Comparison of ENCODE assay signal across 9 cellular contexts in the genomic region with DNA sequence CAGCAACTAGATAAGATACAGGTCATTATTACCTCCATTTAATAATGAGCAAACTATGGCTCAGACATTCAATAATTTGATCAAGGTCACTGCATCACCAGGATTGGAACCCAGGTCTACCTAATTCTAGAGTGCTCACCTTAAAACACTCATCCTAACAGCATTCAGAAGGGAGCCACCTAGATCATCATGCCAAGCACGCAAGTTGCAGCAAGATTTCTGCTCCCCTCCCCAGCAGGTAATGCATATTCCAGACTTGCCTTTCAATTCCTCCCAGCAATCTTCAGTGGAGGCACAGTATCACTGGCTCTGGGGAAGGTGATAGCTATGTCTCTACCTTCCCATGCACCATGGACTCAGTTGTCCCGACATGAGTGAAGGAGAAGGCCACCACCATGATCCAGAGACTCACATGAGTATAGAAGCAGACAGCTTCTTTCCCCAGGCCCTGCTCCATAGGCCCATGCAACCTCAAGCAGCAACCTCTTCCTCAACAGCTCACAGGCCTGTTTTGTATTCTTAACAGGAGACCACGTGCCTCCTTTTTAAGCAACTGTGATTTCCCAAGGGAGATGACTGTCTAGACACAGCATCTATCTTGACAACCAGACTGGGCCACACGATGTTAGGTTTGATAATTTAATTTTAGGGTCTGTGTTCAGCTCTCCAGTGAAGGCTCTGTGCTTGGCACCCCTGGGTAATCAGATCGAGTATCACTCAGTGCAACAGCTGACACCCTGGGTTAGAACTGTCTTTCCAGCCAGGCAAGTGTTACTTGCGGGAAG. TPM values are rescaled to one million over a fixed set of nuclear protein-coding genes. Genes with fewer than 3 reads are reported as not detected.
DNase-seq lines count a peak whose midpoint lies in the region; ATAC-seq, FAIRE-seq and TF ChIP-seq lines count a peak whose summit lies in the region.
"Had no signal": no experiment of that assay in that cellular context is flagged by ENCODE, and none has a peak within 500 bp of the region (broad histone marks: within the 10 kb centered on the region; RNA-seq: fewer than 3 reads in every experiment).

No MANE protein-coding gene starts in this region.

- H3K4me1 ChIP-seq in RWPE2 (ENCODE audit: insufficient read depth, poor library complexity, severe bottlenecking) (peaks cover 21% of the 10 kb centered on the region), cardiac muscle cell (ENCODE audit: low read depth) (peaks cover 17% of the 10 kb centered on the region)

- no peak overlapping the region for H3K27ac Mint-ChIP-seq in stimulated activated naive CD8-positive, alpha-beta T cell treated with anti-CD3 and anti-CD28 coated beads, Interleukin-15, amount 100 ng/mL, for 72 hours
- no peak overlapping the region for H3K27ac Mint-ChIP-seq in HFFc6

- peaks cover 48% of the 10 kb centered on the region for H3K4me1 Mint-ChIP-seq in stimulated activated naive CD8-positive, alpha-beta T cell treated with anti-CD3 and anti-CD28 coated beads, Interleukin-15, amount 100 ng/mL, for 72 hours
- H3K4me1 Mint-ChIP-seq in HFFc6 (ENCODE audit: low read depth) = peaks cover 71% of the 10 kb centered on the region

- H3K9me3 Mint-ChIP-seq in stimulated activated naive CD8-positive, alpha-beta T cell treated with anti-CD3 and anti-CD28 coated beads, Interleukin-15, amount 100 ng/mL, for 72 hours = peaks cover 9 to 13% of the 10 kb centered on the region in 2 donors
- H3K9me3 Mint-ChIP-seq in HFFc6 = no peaks in the 10 kb centered on the region

- DNase-seq in stimulated activated naive CD8-positive, alpha-beta T cell treated with anti-CD3 and anti-CD28 coated beads, Interleukin-15, Interleukin-2, amounts not matched to agents 100 U/mL and 50 U/mL, for 24 hours = no peak
- DNase-seq in stimulated activated naive CD8-positive, alpha-beta T cell treated with anti-CD3 and anti-CD28 coated beads, Interleukin-15, amount 100 ng/mL, for 72 hours = no peak
- DNase-seq in RWPE2 (ENCODE audit: low spot score) = no peak
- peak in 1 of 2 donors; percentile 49 for DNase-seq in cardiac muscle cell (ENCODE audit: low read depth in 1 of 2, low spot score in 1 of 2)
- DNase-seq in stimulated activated CD4-positive, alpha-beta T cell treated with anti-CD3 and anti-CD28 coated beads, Interleukin-15, amount 100 ng/mL, for 24 hours = no peak
- no peak for DNase-seq in HPDE6-E6E7 (ENCODE audit: extremely low spot score)
- DNase-seq in HTR-8/SVneo (ENCODE audit: insufficient read length, low spot score) = no peak
- DNase-seq in HFFc6 = no peak
- DNase-seq: kidney had no signal

- no peak for FAIRE-seq in HTR-8/SVneo (lab: Jason Lieb, UNC)
- FAIRE-seq: kidney had no signal

- H3K36me3 Mint-ChIP-seq in HFFc6 (ENCODE audit: low read depth) = peaks cover 20% of the 10 kb centered on the region

- H3K9me3 ChIP-seq in RWPE2 (ENCODE audit: severe bottlenecking) (no peaks in the 10 kb centered on the region), cardiac muscle cell (ENCODE audit: low read depth) (no peaks in the 10 kb centered on the region)

- peak overlapping the region; percentile 53 for H3K27ac ChIP-seq in RWPE2 (ENCODE audit: poor library complexity, severe bottlenecking)
- H3K27ac ChIP-seq in cardiac muscle cell = peak overlapping the region; percentile 43

- no peak overlapping the region for H3K4me3 Mint-ChIP-seq in stimulated activated naive CD8-positive, alpha-beta T cell treated with anti-CD3 and anti-CD28 coated beads, Interleukin-15, amount 100 ng/mL, for 72 hours
- H3K4me3 Mint-ChIP-seq in HFFc6 = no peak overlapping the region

- TF ChIP-seq CTCF in RWPE2 (IDR thresholded peaks at IDR 0.05; ENCODE audit: poor library complexity, severe bottlenecking) (no peak), cardiac muscle cell (IDR thresholded peaks at IDR 0.05; ENCODE audit: low read depth, low read length) (no peak), HFFc6 (IDR thresholded peaks at IDR 0.05) (no peak)

- no peak overlapping the region for H3K4me3 ChIP-seq in RWPE2 (ENCODE audit: severe bottlenecking)
- H3K4me3 ChIP-seq in cardiac muscle cell = no peak overlapping the region

- peak; percentile 23 for ATAC-seq in stimulated activated naive CD8-positive, alpha-beta T cell treated with anti-CD3 and anti-CD28 coated beads, Interleukin-15, Interleukin-2, amounts not matched to agents 100 U/mL and 50 U/mL, for 24 hours
- no peak for ATAC-seq in stimulated activated naive CD8-positive, alpha-beta T cell treated with anti-CD3 and anti-CD28 coated beads, Interleukin-15, amount 100 ng/mL, for 72 hours
- peak; percentile 26; the same call in 1 of the 3 replicates for ATAC-seq in RWPE2 (ENCODE audit: low read depth)

- no peaks in the 10 kb centered on the region for H3K27me3 Mint-ChIP-seq in stimulated activated naive CD8-positive, alpha-beta T cell treated with anti-CD3 and anti-CD28 coated beads, Interleukin-15, amount 100 ng/mL, for 72 hours
- H3K27me3 Mint-ChIP-seq in HFFc6 (ENCODE audit: insufficient read depth) = no peaks in the 10 kb centered on the region

- no peaks in the 10 kb centered on the region for H3K27me3 ChIP-seq in RWPE2 (ENCODE audit: insufficient read depth, poor library complexity, severe bottlenecking)
- no peaks in the 10 kb centered on the region for H3K27me3 ChIP-seq in cardiac muscle cell

- no peaks in the 10 kb centered on the region for H3K36me3 ChIP-seq in RWPE2 (ENCODE audit: low read depth)
- no peaks in the 10 kb centered on the region for H3K36me3 ChIP-seq in cardiac muscle cell

RNA-seq across cellular contexts. Expression of gene RAB30, which starts 36.4 kb away (rescaled TPM):
- total RNA-seq in cardiac muscle cell = 9.4 and 9.8 TPM in 2 replicates
- 4.3 and 6.9 TPM in 2 replicates for polyA plus RNA-seq in cardiac muscle cell
- total RNA-seq in HFFc6 (2021; fragmentation: NEBNext Ultra II Directional; extraction: Animal tissue kit (Norgen Biotek cat#: 25700)) = 10 to 100 TPM; 17.6 to 22.2 (median 19.4) TPM
